Comparison of ENCODE assay signal across 31 cellular contexts in the genomic region with DNA sequence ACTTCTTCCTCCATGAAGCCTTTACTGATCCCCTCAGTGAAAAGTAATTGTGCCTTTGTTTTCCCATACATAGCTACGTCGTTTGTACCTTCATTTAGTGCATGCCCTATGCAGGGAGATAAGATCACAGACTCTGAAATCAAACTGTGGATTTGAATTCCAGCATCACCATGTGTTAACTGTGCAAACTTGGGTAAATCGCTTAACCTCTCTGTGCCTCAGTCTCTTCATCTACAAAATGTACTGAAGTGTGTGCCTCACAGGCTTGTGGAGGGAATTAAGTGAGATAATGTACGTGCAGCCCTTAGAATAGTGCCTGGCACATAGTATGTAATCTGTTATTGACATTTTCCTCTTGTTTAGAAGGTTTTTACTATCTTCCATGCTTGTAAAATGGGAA.
"Had no signal": no experiment of that assay in that cellular context is flagged by ENCODE, and none has a peak within 500 bp of the region (broad histone marks: within the 10 kb centered on the region; RNA-seq: fewer than 3 reads in every experiment).

No MANE protein-coding gene starts in this region.

- H3K4me3 ChIP-seq: ascending aorta, body of pancreas, SJCRH30 had no signal

- H3K27me3 Mint-ChIP-seq: activated CD4-positive, alpha-beta T cell treated with anti-CD3 and anti-CD28 coated beads, Interleukin-2, amount 10 ng/mL, durations not matched to agents 24 days and 14 days; activated CD8-positive, alpha-beta memory T cell treated with anti-CD3 and anti-CD28 coated beads, Interleukin-2, amount 10 ng/mL, durations not matched to agents 7 days and 5 days; activated naive CD8-positive, alpha-beta T cell treated with anti-CD3 and anti-CD28 coated beads, Interleukin-2, amount 50 U/mL, for 24 hours; activated T-cell treated with anti-CD3 and anti-CD28 coated beads, Interleukin-2, amount 50 U/mL, for 24 hours; central memory CD8-positive, alpha-beta T cell had no signal

- H3K9ac ChIP-seq: SK-N-SH had no signal

- H3K27me3 ChIP-seq: ascending aorta, body of pancreas, SJCRH30 had no signal

- DNase-seq: activated CD4-positive, alpha-beta T cell treated with anti-CD3 and anti-CD28 coated beads, Interleukin-2, amount 10 ng/mL, durations not matched to agents 24 days and 14 days; activated CD4-positive, alpha-beta T cell treated with anti-CD3 and anti-CD28 coated beads, Interleukin-2, amount 50 U/mL, for 48 hours; activated CD8-positive, alpha-beta memory T cell treated with anti-CD3 and anti-CD28 coated beads, Interleukin-2, amount 10 ng/mL, durations not matched to agents 7 days and 5 days; activated effector memory CD4-positive, alpha-beta T cell treated with anti-CD3 and anti-CD28 coated beads, Interleukin-2, amount 50 U/mL, for 16 hours; activated naive CD4-positive, alpha-beta T cell treated with Interleukin-2 at 50 U/mL for 16 hours; activated naive CD8-positive, alpha-beta T cell treated with anti-CD3 and anti-CD28 coated beads, Interleukin-2, amount 50 U/mL, for 24 hours; activated T-cell treated with anti-CD3 and anti-CD28 coated beads, Interleukin-2, amount 50 U/mL, for 24 hours; amniotic stem cell; body of pancreas; KG1; MM.1S; NCI-H1105 treated with DMSO at 0.1 percent for 48 hours; NCI-H1436 treated with DMSO at 0.1 percent for 48 hours; NCI-H187; NCI-H2081; NCI-H510A treated with DMSO at 0.1 percent for 48 hours; NCI-H69; NK-92 treated with Interleukin-12 subunit alpha and Interleukin-12 subunit beta, amount 100 ng/mL, for 24 hours; OCI-M1; Right ventricle myocardium superior; RPMI8226; SJCRH30; SK-N-SH; T-helper 1 cell had no signal

- H3K4me1 ChIP-seq: SJCRH30 had no signal

- H3K27ac ChIP-seq: ascending aorta, SJCRH30, VCaP had no signal

- H3K36me3 ChIP-seq: ascending aorta, SJCRH30 had no signal

- ATAC-seq: activated CD4-positive, CD25-positive, alpha-beta regulatory T cell treated with anti-CD3 and anti-CD28 coated beads, Interleukin-2, amount 50 U/mL, for 24 hours; activated CD8-positive, alpha-beta memory T cell treated with anti-CD3 and anti-CD28 coated beads, Interleukin-2, amount 10 ng/mL, durations not matched to agents 7 days and 5 days; activated naive CD4-positive, alpha-beta T cell treated with anti-CD3 and anti-CD28 coated beads, Interleukin-2, amount 50 U/mL, for 72 hours; activated naive CD8-positive, alpha-beta T cell treated with anti-CD3 and anti-CD28 coated beads, Interleukin-2, amount 50 U/mL, for 24 hours; body of pancreas; Panc1 had no signal

- H3K4me2 ChIP-seq: SK-N-SH had no signal

- H3K4me3 Mint-ChIP-seq: activated CD4-positive, alpha-beta T cell treated with anti-CD3 and anti-CD28 coated beads, Interleukin-2, amount 10 ng/mL, durations not matched to agents 24 days and 14 days; activated CD8-positive, alpha-beta memory T cell treated with anti-CD3 and anti-CD28 coated beads, Interleukin-2, amount 10 ng/mL, durations not matched to agents 7 days and 5 days; activated naive CD8-positive, alpha-beta T cell treated with anti-CD3 and anti-CD28 coated beads, Interleukin-2, amount 50 U/mL, for 24 hours; activated T-cell treated with anti-CD3 and anti-CD28 coated beads, Interleukin-2, amount 50 U/mL, for 24 hours; activated T-helper 1 cell treated with anti-CD3 and anti-CD28 coated beads, Interleukin-12 subunit alpha, Interleukin-12 subunit beta, Interleukin-2, Interleukin-4 antibody, amounts not matched to agents 30 ng/mL and 10 ng/mL and 1 ng/mL, durations not matched to agents 14 hours and 24 hours and 36 hours; central memory CD8-positive, alpha-beta T cell had no signal

- H3K27ac Mint-ChIP-seq: activated CD4-positive, alpha-beta T cell treated with anti-CD3 and anti-CD28 coated beads, Interleukin-2, amount 10 ng/mL, durations not matched to agents 24 days and 14 days; activated CD8-positive, alpha-beta memory T cell treated with anti-CD3 and anti-CD28 coated beads, Interleukin-2, amount 10 ng/mL, durations not matched to agents 7 days and 5 days; activated naive CD8-positive, alpha-beta T cell treated with anti-CD3 and anti-CD28 coated beads, Interleukin-2, amount 50 U/mL, for 24 hours; activated T-helper 1 cell treated with anti-CD3 and anti-CD28 coated beads, Interleukin-12 subunit alpha, Interleukin-12 subunit beta, Interleukin-2, Interleukin-4 antibody, amounts not matched to agents 30 ng/mL and 10 ng/mL and 1 ng/mL, durations not matched to agents 14 hours and 24 hours and 36 hours had no signal

- H3K9me3 Mint-ChIP-seq: activated CD4-positive, alpha-beta T cell treated with anti-CD3 and anti-CD28 coated beads, Interleukin-2, amount 10 ng/mL, durations not matched to agents 24 days and 14 days; activated naive CD8-positive, alpha-beta T cell treated with anti-CD3 and anti-CD28 coated beads, Interleukin-2, amount 50 U/mL, for 24 hours; activated T-cell treated with anti-CD3 and anti-CD28 coated beads, Interleukin-2, amount 50 U/mL, for 24 hours; activated T-helper 1 cell treated with anti-CD3 and anti-CD28 coated beads, Interleukin-12 subunit alpha, Interleukin-12 subunit beta, Interleukin-2, Interleukin-4 antibody, amounts not matched to agents 30 ng/mL and 10 ng/mL and 1 ng/mL, durations not matched to agents 14 hours and 24 hours and 36 hours; central memory CD8-positive, alpha-beta T cell had no signal

- H3K9me3 ChIP-seq: ascending aorta, body of pancreas, SJCRH30, SK-N-SH had no signal
